In the genomic region with DNA sequence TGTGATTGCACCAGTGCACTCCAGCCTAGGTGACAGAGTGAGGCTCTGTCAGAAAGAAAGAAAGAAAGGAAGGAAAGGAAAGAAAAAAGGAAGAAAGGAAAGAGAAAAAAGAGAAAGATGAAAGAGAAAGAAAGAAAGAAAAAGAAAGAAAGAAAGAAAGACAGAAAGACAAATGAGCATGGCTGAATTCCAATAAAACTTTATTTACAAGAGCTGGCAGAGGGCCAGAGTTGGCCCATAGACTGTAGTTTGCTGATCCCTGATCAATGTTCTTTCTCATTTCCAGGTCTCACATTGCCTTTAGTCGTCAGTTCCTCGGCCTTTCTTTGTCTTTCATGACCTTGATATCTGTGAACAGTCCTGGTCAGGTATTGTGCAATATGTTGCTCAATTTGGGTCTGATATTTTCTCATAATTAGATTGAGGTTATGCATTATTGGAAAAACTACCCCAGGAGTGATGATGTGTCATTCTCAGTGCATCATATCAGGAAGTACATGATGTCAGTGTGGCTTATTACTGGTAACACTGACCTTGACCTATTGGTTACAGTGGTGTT, we compare ENCODE assay signal across 12 cellular contexts.
DNase-seq lines count a peak whose midpoint lies in the region; ATAC-seq and TF ChIP-seq lines count a peak whose summit lies in the region.
"Had no signal": no experiment of that assay in that cellular context is flagged by ENCODE, and none has a peak within 500 bp of the region (broad histone marks: within the 10 kb centered on the region; RNA-seq: fewer than 3 reads in every experiment).

No MANE protein-coding gene starts in this region.

- no peaks in the 10 kb centered on the region for H3K36me3 Mint-ChIP-seq in activated T-cell treated with anti-CD3 and anti-CD28 coated beads, Interleukin-2, amount 50 U/mL, for 24 hours (ENCODE audit: low read depth)
- H3K36me3 Mint-ChIP-seq in WTC11: no peaks in the 10 kb centered on the region

- no peak overlapping the region for H3K4me3 ChIP-seq in fibroblast of villous mesenchyme (ENCODE audit: low read depth, low read length)
- H3K4me3 ChIP-seq: cardiac muscle cell had no signal

- peaks cover 60% of the 10 kb centered on the region for H3K4me1 Mint-ChIP-seq in activated T-cell treated with anti-CD3 and anti-CD28 coated beads, Interleukin-2, amount 50 U/mL, for 24 hours (ENCODE audit: low read depth)
- peaks cover 8% of the 10 kb centered on the region for H3K4me1 Mint-ChIP-seq in WTC11

- no peaks in the 10 kb centered on the region for H3K9me3 Mint-ChIP-seq in activated T-cell treated with anti-CD3 and anti-CD28 coated beads, Interleukin-2, amount 50 U/mL, for 24 hours
- H3K9me3 Mint-ChIP-seq in WTC11: peaks cover 2% of the 10 kb centered on the region; the same call in 1 of the 2 replicates

- TF ChIP-seq CTCF in WTC11 (IDR thresholded peaks at IDR 0.05): no peak
- no peak for TF ChIP-seq CTCF in fibroblast of villous mesenchyme (IDR thresholded peaks at IDR 0.05; ENCODE audit: insufficient read depth, low read depth, low read length)

- ATAC-seq in WTC11: no peak
- ATAC-seq in left colon: no peak

- H3K27ac Mint-ChIP-seq in activated T-cell treated with anti-CD3 and anti-CD28 coated beads, Interleukin-2, amount 50 U/mL, for 24 hours: peak overlapping the region; percentile 64
- no peak overlapping the region for H3K27ac Mint-ChIP-seq in WTC11

- intact Hi-C loops in left colon (cut with DNase I, micrococcal nuclease): no loop called here

- DNase-seq in activated T-cell treated with anti-CD3 and anti-CD28 coated beads, Interleukin-2, amount 50 U/mL, for 24 hours: no peak
- DNase-seq in activated T-cell treated with anti-CD3 and anti-CD28 coated beads, Interleukin-2, amount 50 U/mL, for 1 hour: no peak
- DNase-seq in WTC11 (ENCODE audit: low spot score): no peak
- peak; percentile 63 for DNase-seq in fibroblast of villous mesenchyme (ENCODE audit: low read depth)
- DNase-seq in stromal cell of bone marrow (ENCODE audit: low read depth): peak; percentile 81
- DNase-seq in left colon: no peak
- no peak for DNase-seq in H4 (ENCODE audit: low spot score)
- no peak for DNase-seq in germinal center (ENCODE audit: low spot score)
- DNase-seq: foreskin melanocyte, NCI-H1105, retina had no signal

- POLR2A ChIA-PET in WTC11 (lab: Charles Lee): no interaction called here

- H3K27me3 Mint-ChIP-seq in activated T-cell treated with anti-CD3 and anti-CD28 coated beads, Interleukin-2, amount 50 U/mL, for 24 hours: no peaks in the 10 kb centered on the region
- peaks cover 7% of the 10 kb centered on the region for H3K27me3 Mint-ChIP-seq in WTC11 (ENCODE audit: low read depth)

- CTCF ChIA-PET in WTC11 (lab: Charles Lee): no interaction called here

- H3K4me3 Mint-ChIP-seq in activated T-cell treated with anti-CD3 and anti-CD28 coated beads, Interleukin-2, amount 50 U/mL, for 24 hours: no peak overlapping the region
- H3K4me3 Mint-ChIP-seq in WTC11: no peak overlapping the region

TF ChIP-seq in WTC11, 78 proteins besides CTCF, POLR2A, EP300 and RAD21:
- no peak for TF ChIP-seq ATF1 (CRISPR knock-in tag; IDR thresholded peaks at IDR 0.05)
- TF ChIP-seq FOXJ3 (CRISPR knock-in tag; IDR thresholded peaks at IDR 0.05; ENCODE audit: borderline replicate concordance): no peak
- peak; percentile 43; the same call in 1 of the 2 replicates for TF ChIP-seq GABPB1 (CRISPR knock-in tag; IDR thresholded peaks at IDR 0.05)
- no peak for TF ChIP-seq ELF4 (CRISPR knock-in tag; IDR thresholded peaks at IDR 0.05; ENCODE audit: low read depth)
- TF ChIP-seq ERG (CRISPR knock-in tag; IDR thresholded peaks at IDR 0.05): no peak
- TF ChIP-seq NFYB (CRISPR knock-in tag; conservative IDR thresholded peaks at IDR 0.05; ENCODE audit: low read depth): no peak
- TF ChIP-seq GRHL2 (CRISPR knock-in tag; IDR thresholded peaks at IDR 0.05; ENCODE audit: insufficient replicate concordance, severe bottlenecking): no peak

Comparison
In these comparisons a context has a peak if more than half of its experiments do, and no peak if none do; other contexts are left out.
1. DNase-seq: peak in fibroblast of villous mesenchyme (single experiment) and stromal cell of bone marrow (single experiment); none in activated T-cell treated with anti-CD3 and anti-CD28 coated beads, Interleukin-2, amount 50 U/mL, for 24 hours (single experiment), activated T-cell treated with anti-CD3 and anti-CD28 coated beads, Interleukin-2, amount 50 U/mL, for 1 hour (single experiment), WTC11 (single experiment), left colon (0 of 2), H4 (single experiment) and germinal center (single experiment).